Comparison of ENCODE assay signal across 8 cellular contexts in the genomic region with DNA sequence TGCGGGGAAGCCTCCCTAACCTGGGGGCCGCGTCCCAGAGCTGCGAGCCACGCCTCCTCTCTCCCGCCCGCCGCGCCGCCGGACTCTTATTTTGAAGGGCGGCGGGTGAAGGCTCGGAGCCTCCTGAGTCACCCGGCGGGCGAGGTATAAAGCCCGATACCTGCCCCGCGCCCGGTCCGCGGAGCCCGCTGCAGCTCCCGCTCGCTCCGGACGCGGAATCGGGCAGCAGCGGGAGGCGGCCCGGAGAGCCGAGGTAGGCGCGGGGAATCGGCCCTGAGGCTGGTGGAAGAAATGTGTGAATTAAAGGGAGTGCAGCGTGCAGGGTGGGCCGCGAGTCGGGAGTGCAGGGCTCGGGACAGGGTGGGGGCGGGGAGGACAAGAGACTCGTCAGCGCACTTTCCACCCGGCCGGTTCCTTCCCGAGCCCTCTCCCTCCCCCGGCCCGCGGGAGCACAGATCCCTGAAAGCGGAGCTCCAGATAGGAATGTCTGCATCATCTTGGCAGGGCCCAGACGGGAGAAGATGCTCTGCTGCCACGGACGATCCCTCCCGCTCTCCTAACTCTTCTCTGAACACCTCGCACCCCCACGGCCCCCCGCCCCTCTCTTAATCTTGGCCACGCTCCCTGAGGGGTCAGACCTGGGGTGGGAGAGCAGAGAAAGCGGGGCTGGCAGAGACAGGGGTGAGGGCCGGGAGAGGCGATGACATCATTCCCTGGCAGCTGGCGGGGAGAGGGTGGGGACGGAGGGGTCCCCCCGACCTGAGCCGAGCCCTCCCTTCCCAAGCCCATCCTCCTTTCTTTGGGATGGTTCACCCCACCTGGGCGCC.
A peak's percentile ranks its signal among the peaks of the same experiment; 100 is the strongest.
DNase-seq lines count a peak whose midpoint lies in the region; ATAC-seq lines count a peak whose summit lies in the region.

No MANE protein-coding gene starts in this region.

- peaks cover 74% of the 10 kb centered on the region for H3K27me3 Mint-ChIP-seq in activated CD8-positive, alpha-beta memory T cell treated with anti-CD3 and anti-CD28 coated beads, Interleukin-2, amount 10 ng/mL, durations not matched to agents 7 days and 5 days

- 0% methylated on average over 42 to 55 of the region's 68 CpGs for WGBS in mesodermal cell (ENCODE audit: insufficient coverage in 2 of 2), 2 experiments

- peaks cover 8% of the 10 kb centered on the region for H3K4me1 Mint-ChIP-seq in activated CD8-positive, alpha-beta memory T cell treated with anti-CD3 and anti-CD28 coated beads, Interleukin-2, amount 10 ng/mL, durations not matched to agents 7 days and 5 days

- H3K36me3 ChIP-seq in endocrine pancreas (ENCODE audit: control insufficient read depth, insufficient read depth, low read length) (no peaks in the 10 kb centered on the region), mesodermal cell (ENCODE audit: control insufficient read depth, insufficient read depth, low read length) (peaks cover 21% of the 10 kb centered on the region)

- H3K9ac ChIP-seq in endocrine pancreas (ENCODE audit: control insufficient read depth, insufficient read depth, low read length), result peak overlapping the region; percentile 97

- H3K27ac ChIP-seq in mesodermal cell (ENCODE audit: low read depth, low read length, severe bottlenecking), result peak overlapping the region; percentile 91

- CTCF ChIA-PET in activated CD8-positive, alpha-beta memory T cell treated with anti-CD3 and anti-CD28 coated beads, Interleukin-2, amount 10 ng/mL, durations not matched to agents 7 days and 5 days (lab: Charles Lee), result interaction anchor here (0.9 to 2.1 kb wide), 5 partner anchors 9 to 178 kb away, joined by 3 to 7 read pairs (median 4); partner anchors contain the start of gene CBR4

- peak overlapping the region; percentile 57 for H3K4me3 Mint-ChIP-seq in activated CD8-positive, alpha-beta memory T cell treated with anti-CD3 and anti-CD28 coated beads, Interleukin-2, amount 10 ng/mL, durations not matched to agents 7 days and 5 days

- no peaks in the 10 kb centered on the region for H3K9me3 ChIP-seq in endocrine pancreas (ENCODE audit: control insufficient read depth, low read length)
- H3K9me3 ChIP-seq in mesodermal cell (ENCODE audit: control insufficient read depth, low read length), result no peaks in the 10 kb centered on the region

- no peaks in the 10 kb centered on the region for H3K4me1 ChIP-seq in endocrine pancreas (ENCODE audit: control insufficient read depth, insufficient read depth, low read length)
- H3K4me1 ChIP-seq in mesodermal cell (ENCODE audit: control insufficient read depth, insufficient read depth, low read length, poor library complexity, severe bottlenecking), result peaks cover 12% of the 10 kb centered on the region

- H3K36me3 Mint-ChIP-seq in activated CD8-positive, alpha-beta memory T cell treated with anti-CD3 and anti-CD28 coated beads, Interleukin-2, amount 10 ng/mL, durations not matched to agents 7 days and 5 days, result no peaks in the 10 kb centered on the region

- H3K27me3 ChIP-seq in endocrine pancreas (ENCODE audit: control insufficient read depth, insufficient read depth, low read length), result no peaks in the 10 kb centered on the region

- H3K4me3 ChIP-seq in endocrine pancreas (ENCODE audit: control insufficient read depth, insufficient read depth, low read length) (peak overlapping the region; percentile 72), mesodermal cell (ENCODE audit: extremely low read depth, insufficient read depth, low read length, poor library complexity, severe bottlenecking) (peak overlapping the region; percentile 86)

- peak; percentile 85 for ATAC-seq in HG02970 (IDR thresholded peaks at IDR 0.05; ENCODE audit: low FRiP score, unreplicated experiment)
- peak; percentile 96 for ATAC-seq in activated CD8-positive, alpha-beta memory T cell treated with anti-CD3 and anti-CD28 coated beads, Interleukin-2, amount 10 ng/mL, durations not matched to agents 7 days and 5 days

- peak; percentile 15 for DNase-seq in SIG-M5 treated with dmso at 0.1 percent for 504 hours (lab: John Stamatoyannopoulos, UW; ENCODE audit: unreplicated experiment)
- no peak for DNase-seq in SIG-M5 (lab: John Stamatoyannopoulos, UW)
- peak; percentile 60 for DNase-seq in NCI-H446 treated with DMSO at 0.1 percent for 48 hours (lab: John Stamatoyannopoulos, UW)
- peak; percentile 71 for DNase-seq in activated CD8-positive, alpha-beta memory T cell treated with anti-CD3 and anti-CD28 coated beads, Interleukin-2, amount 10 ng/mL, durations not matched to agents 7 days and 5 days
- peak; percentile 78 for DNase-seq in stimulated activated CD8-positive, alpha-beta memory T cell treated with anti-CD3 and anti-CD28 coated beads, Interleukin-4, amount 100 ng/mL, for 48 hours

- no peak overlapping the region for H3K27ac Mint-ChIP-seq in activated CD8-positive, alpha-beta memory T cell treated with anti-CD3 and anti-CD28 coated beads, Interleukin-2, amount 10 ng/mL, durations not matched to agents 7 days and 5 days

- no peaks in the 10 kb centered on the region for H3K9me3 Mint-ChIP-seq in activated CD8-positive, alpha-beta memory T cell treated with anti-CD3 and anti-CD28 coated beads, Interleukin-2, amount 10 ng/mL, durations not matched to agents 7 days and 5 days (ENCODE audit: low read depth)
